8 cellular contexts compared by ENCODE assay signal in the genomic region with DNA sequence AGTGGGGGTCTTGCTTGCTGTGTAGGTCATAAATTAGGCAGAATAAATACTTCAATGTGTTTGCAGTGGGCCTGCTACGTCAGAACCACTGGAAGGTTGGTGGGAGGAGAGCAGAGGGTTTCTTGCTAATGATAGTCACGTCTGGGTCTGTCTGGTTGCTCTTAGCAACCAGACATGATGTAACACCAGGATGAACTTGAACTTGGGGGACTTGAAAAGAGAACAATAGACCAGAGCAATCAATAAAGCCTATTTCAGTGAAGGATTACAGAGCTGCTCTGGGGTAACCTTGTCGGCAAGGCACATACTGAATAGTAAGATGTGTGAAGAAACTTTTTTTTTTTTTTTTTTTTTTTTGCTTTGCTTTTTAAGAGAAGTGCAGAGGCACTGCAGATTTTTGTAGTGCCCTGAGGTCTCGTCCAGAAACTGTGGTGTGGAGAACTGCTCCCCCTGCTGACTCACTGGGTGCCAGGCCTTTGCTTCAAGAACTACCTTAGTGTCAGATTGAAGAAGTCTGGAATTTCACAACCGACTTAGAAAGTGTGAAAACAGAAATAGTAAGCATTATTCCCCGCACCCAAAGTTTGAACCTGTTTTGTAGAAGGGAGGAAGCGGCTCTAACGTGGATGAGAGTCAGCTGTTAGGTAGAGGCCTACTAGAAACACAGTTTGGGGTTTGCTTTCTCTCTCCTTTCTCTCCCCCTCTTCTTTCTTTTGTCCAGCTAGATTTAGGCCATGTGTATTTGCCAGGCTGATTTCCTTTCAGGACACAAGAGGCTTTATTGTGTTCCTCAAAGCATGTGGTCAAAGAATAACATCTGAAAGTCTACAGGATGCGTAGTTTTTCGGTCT.
A peak's percentile ranks its signal among the peaks of the same experiment; 100 is the strongest.
DNase-seq lines count a peak whose midpoint lies in the region; ATAC-seq and TF ChIP-seq lines count a peak whose summit lies in the region.

No MANE protein-coding gene starts in this region.

- intact Hi-C loops in sigmoid colon (cut with DNase I): loop anchor here (1.0 to 10.0 kb wide), 7 partner anchors 56 to 481 kb away; no protein-coding TSS in a partner anchor

- in situ Hi-C loops in astrocyte of the cerebellum (cut with HindIII; ENCODE audit: low sequenced_read_pairs): loop anchor here (25.0 kb wide), 1 partner anchor 366 kb away; a partner anchor contains a TSS

- peak overlapping the region; percentile 36 for H3K4me2 ChIP-seq in hepatocyte

- TF ChIP-seq EP300 in sigmoid colon (IDR thresholded peaks at IDR 0.05): no peak

- no peaks in the 10 kb centered on the region for H3K36me3 Mint-ChIP-seq in T-helper 2 cell treated with Interferon-gamma antibody and Interleukin-4, amounts not matched to agents 5 μg/mL and 100 μg/mL, for 36 hours (ENCODE audit: low read depth)

- H3K9me3 ChIP-seq in hepatocyte (ENCODE audit: low read depth) (no peaks in the 10 kb centered on the region), sigmoid colon (no peaks in the 10 kb centered on the region)

- peak overlapping the region; percentile 77 for H3K27ac ChIP-seq in hepatocyte
- H3K27ac ChIP-seq in sigmoid colon: peak overlapping the region; percentile 70 to 80 (median 76)

- TF ChIP-seq POLR2A in sigmoid colon (IDR thresholded peaks at IDR 0.05): no peak

- TF ChIP-seq CTCF in GM06990 (IDR thresholded peaks at IDR 0.05; ENCODE audit: insufficient read depth, low read length, poor library complexity, severe bottlenecking) (peak; percentile 86), astrocyte of the cerebellum (IDR thresholded peaks at IDR 0.05; ENCODE audit: low read depth, low read length, missing control alignments) (peak; percentile 92), hepatocyte (IDR thresholded peaks at IDR 0.05; ENCODE audit: poor library complexity) (peak; percentile 89), sigmoid colon (IDR thresholded peaks at IDR 0.05) (peak; percentile 54 to 64 (median 60))

- peaks cover 4% of the 10 kb centered on the region for H3K27me3 Mint-ChIP-seq in T-helper 2 cell treated with Interferon-gamma antibody and Interleukin-4, amounts not matched to agents 5 μg/mL and 100 μg/mL, for 36 hours (ENCODE audit: low read depth)

- peaks cover 38% of the 10 kb centered on the region for H3K4me1 ChIP-seq in hepatocyte (ENCODE audit: insufficient read depth)
- H3K4me1 ChIP-seq in sigmoid colon: peaks cover 0 to 57% (median 50%) of the 10 kb centered on the region in 4 donors

- no peaks in the 10 kb centered on the region for H3K9me2 ChIP-seq in hepatocyte (replicated peaks; ENCODE audit: insufficient read depth)

- DNase-seq in GM06990 (ENCODE audit: extremely low read depth, insufficient read length) (no peak), NCI-H1930 (lab: John Stamatoyannopoulos, UW) (peak; percentile 39), astrocyte of the cerebellum (ENCODE audit: low read depth) (peak; percentile 93), hepatocyte (ENCODE audit: low spot score) (peak; percentile 90), sigmoid colon (peak; percentile 97)
- DNase-seq in T-helper 2 cell treated with Interferon-gamma antibody and Interleukin-4, amounts not matched to agents 5 μg/mL and 100 μg/mL, for 36 hours (ENCODE audit: low spot score): peak; percentile 22

- H3K9me3 Mint-ChIP-seq in T-helper 2 cell treated with Interferon-gamma antibody and Interleukin-4, amounts not matched to agents 5 μg/mL and 100 μg/mL, for 36 hours: no peaks in the 10 kb centered on the region

- no peak overlapping the region for H2AFZ ChIP-seq in hepatocyte

- no peaks in the 10 kb centered on the region for H3K79me2 ChIP-seq in hepatocyte

- H3K4me3 ChIP-seq in GM06990 (replicated peaks; ENCODE audit: low read depth, low read length): no peak overlapping the region
- H3K4me3 ChIP-seq in astrocyte of the cerebellum (ENCODE audit: low read depth, low read length): no peak overlapping the region
- no peak overlapping the region for H3K4me3 ChIP-seq in hepatocyte
- H3K4me3 ChIP-seq in sigmoid colon: peak overlapping the region in 1 of 4 donors; percentile 3

- peak; percentile 93 for ATAC-seq in HG02852 (IDR thresholded peaks at IDR 0.05; ENCODE audit: unreplicated experiment)
- no peak for ATAC-seq in HG03460 (IDR thresholded peaks at IDR 0.05; ENCODE audit: unreplicated experiment)

- H3K27me3 ChIP-seq in GM06990 (replicated peaks; ENCODE audit: control insufficient read depth, insufficient read depth, low read length) (no peaks in the 10 kb centered on the region; the same call in 1 of the 2 replicates), hepatocyte (no peaks in the 10 kb centered on the region), sigmoid colon (no peaks in the 10 kb centered on the region)

- peaks cover 3% of the 10 kb centered on the region for H3K4me1 Mint-ChIP-seq in T-helper 2 cell treated with Interferon-gamma antibody and Interleukin-4, amounts not matched to agents 5 μg/mL and 100 μg/mL, for 36 hours (ENCODE audit: low read depth)

- 21% methylated on average over 10 of the region's 10 CpGs for WGBS in hepatocyte (ENCODE audit: low lambda C conversion rate, missing lambda C conversion rate)
- 26 to 27% methylated on average over 10 of the region's 10 CpGs for WGBS in sigmoid colon, 2 donors

- no peak overlapping the region for H3K4me3 Mint-ChIP-seq in T-helper 2 cell treated with Interferon-gamma antibody and Interleukin-4, amounts not matched to agents 5 μg/mL and 100 μg/mL, for 36 hours

- H3K36me3 ChIP-seq in GM06990 (ENCODE audit: control insufficient read depth, insufficient read depth, low read length) (no peaks in the 10 kb centered on the region), hepatocyte (replicated peaks; ENCODE audit: insufficient read depth, low read depth) (no peaks in the 10 kb centered on the region), sigmoid colon (peaks cover 0 to 12% (median 2%) of the 10 kb centered on the region in 4 donors)

- H4K20me1 ChIP-seq in hepatocyte (ENCODE audit: insufficient read depth, poor library complexity, severe bottlenecking): no peaks in the 10 kb centered on the region

- no peak overlapping the region for H3K27ac Mint-ChIP-seq in T-helper 2 cell treated with Interferon-gamma antibody and Interleukin-4, amounts not matched to agents 5 μg/mL and 100 μg/mL, for 36 hours
